Comparison of ENCODE assay signal across 8 cellular contexts in genomic region chr17:34981538-34982241, GRCh38. TPM values are rescaled to one million over a fixed set of nuclear protein-coding genes. Genes with fewer than 3 reads are reported as not detected.
DNase-seq lines count a peak whose midpoint lies in the region; ATAC-seq, FAIRE-seq and TF ChIP-seq lines count a peak whose summit lies in the region.

No MANE protein-coding gene starts in this region.

- H3K4me1 ChIP-seq in astrocyte (ENCODE audit: insufficient read depth, low read length) (peaks cover 14% of the 10 kb centered on the region), liver (ENCODE audit: control insufficient read depth in 4 of 4, insufficient read depth in 4 of 4, low read length in 3 of 4) (peaks cover 2 to 15% (median 11%) of the 10 kb centered on the region in 4 donors), upper lobe of left lung (peaks cover 13 to 33% (median 18%) of the 10 kb centered on the region in 4 donors)

- H3K27me3 ChIP-seq in astrocyte (ENCODE audit: insufficient read depth, low read length) (no peaks in the 10 kb centered on the region), liver (ENCODE audit: control insufficient read depth in 4 of 4, insufficient read depth in 4 of 4, low read length in 3 of 4) (no peaks in the 10 kb centered on the region), upper lobe of left lung (no peaks in the 10 kb centered on the region)

- H3K27me3 Mint-ChIP-seq in astrocyte (ENCODE audit: low read depth, unreplicated experiment): no peaks in the 10 kb centered on the region

- H3K4me1 Mint-ChIP-seq in astrocyte (ENCODE audit: low read depth, unreplicated experiment): peaks cover 11% of the 10 kb centered on the region

- peaks cover 44% of the 10 kb centered on the region for H3K79me2 ChIP-seq in astrocyte (ENCODE audit: insufficient read depth, low read length)

- H3K9me3 Mint-ChIP-seq in astrocyte (ENCODE audit: unreplicated experiment): no peaks in the 10 kb centered on the region

- TF ChIP-seq POLR2A in upper lobe of left lung (IDR thresholded peaks at IDR 0.05): no peak

- no peak for TF ChIP-seq RAD21 in liver (IDR thresholded peaks at IDR 0.05)

- H3K27ac ChIP-seq in KOPT-K1 (ENCODE audit: low read depth, low read length, poor library complexity, severe bottlenecking) (peak overlapping the region; percentile 91), astrocyte (ENCODE audit: low read depth, low read length) (peak overlapping the region; percentile 99), liver (ENCODE audit: low read depth in 1 of 2, low read length in 2 of 2) (peak overlapping the region; percentile 92 to 95), upper lobe of left lung (peak overlapping the region; percentile 94 to 99 (median 96))

- intact Hi-C loops in posterior vena cava (cut with DNase I): no loop called here

- no peaks in the 10 kb centered on the region for H4K20me1 ChIP-seq in astrocyte (ENCODE audit: insufficient read depth, low read length)

- TF ChIP-seq EP300 in upper lobe of left lung (IDR thresholded peaks at IDR 0.05): no peak

- H3K4me2 ChIP-seq in astrocyte (ENCODE audit: low read length): peak overlapping the region; percentile 89

- DNase-seq in DMS153 (lab: John Stamatoyannopoulos, UW) (peak; percentile 19), astrocyte (ENCODE audit: low read depth) (peak; percentile 38), upper lobe of left lung (no peak), DMS53 treated with DMSO at 0.1 percent for 48 hours (lab: John Stamatoyannopoulos, UW; ENCODE audit: unreplicated experiment) (no peak), posterior vena cava (ENCODE audit: low spot score) (no peak)

- peak overlapping the region; percentile 94 for H3K27ac Mint-ChIP-seq in astrocyte (ENCODE audit: unreplicated experiment)

- H3K4me3 Mint-ChIP-seq in astrocyte (ENCODE audit: unreplicated experiment): peak overlapping the region; percentile 96

- no peak for ATAC-seq in upper lobe of left lung (ENCODE audit: low FRiP score in 2 of 2)
- no peak for ATAC-seq in GM21423 (IDR thresholded peaks at IDR 0.05; ENCODE audit: unreplicated experiment)

- peaks cover 8% of the 10 kb centered on the region for H3K36me3 Mint-ChIP-seq in astrocyte (ENCODE audit: low read depth, unreplicated experiment)

- peaks cover 30% of the 10 kb centered on the region for H3K36me3 ChIP-seq in KOPT-K1 (ENCODE audit: insufficient read depth, low read length)
- H3K36me3 ChIP-seq in astrocyte (ENCODE audit: insufficient read depth, low read length): peaks cover 4% of the 10 kb centered on the region
- H3K36me3 ChIP-seq in liver (ENCODE audit: control insufficient read depth in 4 of 4, insufficient read depth in 3 of 4, low read depth in 1 of 4, low read length in 3 of 4): peaks cover under 1 to 8% (median 5%) of the 10 kb centered on the region in 4 donors
- peaks cover 0 to 29% (median 6%) of the 10 kb centered on the region in 4 donors for H3K36me3 ChIP-seq in upper lobe of left lung

- no peak for FAIRE-seq in astrocyte (lab: Jason Lieb, UNC)

- H3K4me3 ChIP-seq in astrocyte (ENCODE audit: insufficient read depth, low read depth, low read length): peak overlapping the region; percentile 84
- peak overlapping the region; percentile 45 to 89 (median 76) for H3K4me3 ChIP-seq in liver (ENCODE audit: low read depth in 1 of 3, low read length in 3 of 3)
- H3K4me3 ChIP-seq in upper lobe of left lung: peak overlapping the region; percentile 63 to 99 (median 81)

- 44% methylated on average over 8 of the region's 8 CpGs for WGBS in liver
- WGBS in upper lobe of left lung, 2 donors: 11 to 13% methylated on average over 8 of the region's 8 CpGs

- no peaks in the 10 kb centered on the region for H3K9me3 ChIP-seq in KOPT-K1 (ENCODE audit: insufficient read depth, low read length, poor library complexity, severe bottlenecking)
- no peaks in the 10 kb centered on the region for H3K9me3 ChIP-seq in astrocyte (ENCODE audit: insufficient read depth, low read depth, low read length)
- no peaks in the 10 kb centered on the region for H3K9me3 ChIP-seq in liver (ENCODE audit: control insufficient read depth in 4 of 4, low read length in 3 of 4)
- H3K9me3 ChIP-seq in upper lobe of left lung: no peaks in the 10 kb centered on the region

- H2AFZ ChIP-seq in astrocyte (ENCODE audit: low read depth, low read length): no peak overlapping the region

- TF ChIP-seq CTCF in astrocyte (IDR thresholded peaks at IDR 0.05; ENCODE audit: insufficient read depth, low read depth, low read length) (no peak), liver (IDR thresholded peaks at IDR 0.05; ENCODE audit: low read depth, low read length, missing input control) (no peak), upper lobe of left lung (IDR thresholded peaks at IDR 0.05) (no peak)

- peak overlapping the region; percentile 100 for H3K9ac ChIP-seq in astrocyte (ENCODE audit: low read length)
- H3K9ac ChIP-seq in liver (ENCODE audit: low read depth in 1 of 2, low read length in 2 of 2): peak overlapping the region; percentile 67 to 79

TF ChIP-seq in liver, 16 proteins besides CTCF, POLR2A, EP300 and RAD21:
- TF ChIP-seq TAF1 (conservative IDR thresholded peaks at IDR 0.05): no peak
- no peak for TF ChIP-seq YY1 (IDR thresholded peaks at IDR 0.05)
- TF ChIP-seq FOXA2 (IDR thresholded peaks at IDR 0.05): no peak
- TF ChIP-seq JUND (IDR thresholded peaks at IDR 0.05): no peak
- TF ChIP-seq REST (IDR thresholded peaks at IDR 0.05): no peak
- TF ChIP-seq HNF4A (conservative IDR thresholded peaks at IDR 0.05): no peak
- TF ChIP-seq GABPA (IDR thresholded peaks at IDR 0.05 in 1 of 2, conservative IDR thresholded peaks at IDR 0.05 in 1 of 2): no peak
- TF ChIP-seq ATF3 (IDR thresholded peaks at IDR 0.05): no peak
- TF ChIP-seq EGR1 (IDR thresholded peaks at IDR 0.05; ENCODE audit: low read depth in 2 of 2): no peak
- TF ChIP-seq RXRA (IDR thresholded peaks at IDR 0.05): no peak

RNA-seq across cellular contexts. Expression of gene LIG3, which starts 1.4 kb away (rescaled TPM):
- total RNA-seq in astrocyte (27.8 and 30.7 TPM in 2 replicates), liver (10 to 100 TPM in 1 of 2 donors, 1 to 10 TPM in 1; 9.3 to 21.2 TPM), upper lobe of left lung (10 to 100 TPM; 27.4 to 47.1 (median 29.9) TPM), posterior vena cava (10 to 100 TPM; 27.3 to 34.3 TPM)
- polyA plus RNA-seq in liver: 1 to 10 TPM; 3.1 to 5.9 TPM

RNA-seq across cellular contexts. Expression of gene ZNF830, which starts 20.4 kb away (rescaled TPM):
- total RNA-seq in astrocyte (8.6 and 12.1 TPM in 2 replicates), liver (1 to 10 TPM; 4.9 to 6.9 TPM), upper lobe of left lung (10 to 100 TPM in 5 of 6 donors, 1 to 10 TPM in 1; 9.8 to 29.3 (median 14.1) TPM), posterior vena cava (10 to 100 TPM; 10.7 to 11.1 TPM)
- polyA plus RNA-seq in liver: 1 to 10 TPM; 3.6 to 4.3 TPM

RNA-seq across cellular contexts. Expression of gene CCT6B, which starts 20.4 kb away (rescaled TPM):
- total RNA-seq in astrocyte: 2.1 and 2.6 TPM in 2 replicates
- 1 to 10 TPM in 1 of 2 donors, under 1 TPM in 1; 0.84 to 1.9 TPM for total RNA-seq in liver
- 1 to 10 TPM in 1 of 2 donors, under 1 TPM in 1; 0.82 to 2.2 TPM for polyA plus RNA-seq in liver
- total RNA-seq in upper lobe of left lung: 1 to 10 TPM in 4 of 6 donors, under 1 TPM in 2; 0.54 to 4.5 (median 1.7) TPM
- 1 to 10 TPM; 1.8 to 2.4 TPM for total RNA-seq in posterior vena cava

Comparison
In these comparisons a context has a peak if more than half of its experiments do, and no peak if none do; other contexts are left out.
1. DNase-seq: peak in DMS153 (single experiment) and astrocyte (single experiment); none in upper lobe of left lung (0 of 2), DMS53 treated with DMSO at 0.1 percent for 48 hours (single experiment) and posterior vena cava (single experiment).
2. Peak in every context shown above with its lines, with median percentiles within 50 percentile points of each other: H3K27ac ChIP-seq and H3K4me3 ChIP-seq.